Comparison of ENCODE assay signal across 8 cellular contexts in genomic region chr10:112950714-112951348, GRCh38. TPM values are rescaled to one million over a fixed set of nuclear protein-coding genes. Genes with fewer than 3 reads are reported as not detected.
A peak's percentile ranks its signal among the peaks of the same experiment; 100 is the strongest.
DNase-seq lines count a peak whose midpoint lies in the region; FAIRE-seq and TF ChIP-seq lines count a peak whose summit lies in the region.

No MANE protein-coding gene starts in this region.

- peak overlapping the region; percentile 97 for H3K9ac ChIP-seq in iPS-15b (ENCODE audit: low read depth, low read length)

- H3K4me3 ChIP-seq in iPS-15b (ENCODE audit: low read depth, low read length) = peak overlapping the region; percentile 91
- peak overlapping the region; percentile 79 to 88 for H3K4me3 ChIP-seq in small intestine (ENCODE audit: low read depth in 1 of 2, low read length in 2 of 2)

- H3K27me3 ChIP-seq in iPS-15b (ENCODE audit: control insufficient read depth, insufficient read depth, low read length) (no peaks in the 10 kb centered on the region), small intestine (ENCODE audit: control insufficient read depth in 2 of 2, insufficient read depth in 2 of 2, low read length in 2 of 2) (peaks cover 0 to 3% of the 10 kb centered on the region in 2 donors)

- DNase-seq in GM20000 (ENCODE audit: low spot score) (peak; percentile 33), OCI-M1 (lab: John Stamatoyannopoulos, UW) (peak; percentile 45), small intestine (peak; percentile 35), NCI-H446 treated with DMSO at 0.1 percent for 48 hours (lab: John Stamatoyannopoulos, UW) (no peak), AG08395 (ENCODE audit: low spot score) (no peak), inferior parietal cortex (ENCODE audit: extremely low spot score) (no peak)

- FAIRE-seq in small intestine (lab: Jason Lieb, UNC) = no peak

- H3K9me3 ChIP-seq in iPS-15b (ENCODE audit: control insufficient read depth, insufficient read depth, low read length) = no peaks in the 10 kb centered on the region
- H3K9me3 ChIP-seq in small intestine (ENCODE audit: control insufficient read depth, low read depth) = no peaks in the 10 kb centered on the region

- H3K27ac ChIP-seq in angular gyrus (ENCODE audit: low read depth, low read length) (peak overlapping the region; percentile 26), small intestine (ENCODE audit: low read depth in 1 of 2, low read length in 1 of 2) (peak overlapping the region; percentile 90 to 91)

- H3K4me1 ChIP-seq in iPS-15b (ENCODE audit: control insufficient read depth, insufficient read depth, low read length) (peaks cover 37% of the 10 kb centered on the region), small intestine (ENCODE audit: control insufficient read depth in 2 of 2, insufficient read depth in 1 of 2, low read depth in 1 of 2, low read length in 1 of 2) (peaks cover 5% of the 10 kb centered on the region in 2 donors)

- WGBS in small intestine, 3 donors = 0 to 1% (median 0%) methylated on average over 43 to 54 of the region's 54 CpGs

- peaks cover 2% of the 10 kb centered on the region for H3K36me3 ChIP-seq in iPS-15b (ENCODE audit: control insufficient read depth, insufficient read depth, low read length)
- no peaks in the 10 kb centered on the region for H3K36me3 ChIP-seq in small intestine (ENCODE audit: control insufficient read depth in 2 of 2, insufficient read depth in 2 of 2, low read length in 2 of 2)

- no peak for TF ChIP-seq CTCF in GM20000 (IDR thresholded peaks at IDR 0.05; ENCODE audit: extremely low read depth, missing control alignments)

RNA-seq across cellular contexts. Expression of gene TCF7L2, which starts 0.8 kb away (rescaled TPM):
- polyA plus RNA-seq in small intestine = 10 to 100 TPM; 13.2 to 21.5 (median 16.2) TPM

Comparison
In these comparisons a context has a peak if more than half of its experiments do, and no peak if none do; other contexts are left out.
1. DNase-seq: peak in GM20000 (single experiment), OCI-M1 (single experiment) and small intestine (single experiment); none in NCI-H446 treated with DMSO at 0.1 percent for 48 hours (single experiment), AG08395 (single experiment) and inferior parietal cortex (single experiment).